In genomic region chr19:7596191-7596937, GRCh38 we compare ENCODE assay signal across 10 cellular contexts. TPM values are rescaled to one million over a fixed set of nuclear protein-coding genes. Genes with fewer than 3 reads are reported as not detected.
DNase-seq lines count a peak whose midpoint lies in the region; ATAC-seq, FAIRE-seq and TF ChIP-seq lines count a peak whose summit lies in the region.
"Had no signal": no experiment of that assay in that cellular context is flagged by ENCODE, and none has a peak within 500 bp of the region (broad histone marks: within the 10 kb centered on the region; RNA-seq: fewer than 3 reads in every experiment).

No MANE protein-coding gene starts in this region.

- POLR2A ChIA-PET in CD4-positive, alpha-beta memory T cell (lab: Charles Lee; ENCODE audit: partially characterized antibody) = no interaction called here
- POLR2A ChIA-PET in naive thymus-derived CD4-positive, alpha-beta T cell (lab: Charles Lee) = interaction anchor here (1.2 kb wide), 1 partner anchor 34 kb away, joined by 3 read pairs; the partner anchor contains the start of gene PET100

- H3K27ac ChIP-seq in CD4-positive, alpha-beta memory T cell (ENCODE audit: low read depth, low read length) = no peak overlapping the region
- no peak overlapping the region for H3K27ac ChIP-seq in naive thymus-derived CD4-positive, alpha-beta T cell (ENCODE audit: low read depth, low read length)

- peaks cover 3 to 6% (median 4%) of the 10 kb centered on the region in 4 donors for H3K4me1 Mint-ChIP-seq in CD4-positive, alpha-beta memory T cell
- H3K4me1 Mint-ChIP-seq in naive thymus-derived CD4-positive, alpha-beta T cell = peaks cover 0 to 9% (median 4%) of the 10 kb centered on the region in 7 donors

- TF ChIP-seq CTCF in bronchial epithelial cell (IDR thresholded peaks at IDR 0.05; ENCODE audit: insufficient read depth, low read length, severe bottlenecking) = no peak

- FAIRE-seq in bronchial epithelial cell (lab: Jason Lieb, UNC) = no peak

- H3K4me3 Mint-ChIP-seq in CD4-positive, alpha-beta memory T cell = peak overlapping the region in 7 of 8 donors; percentile 34 to 71 (median 58)
- H3K4me3 Mint-ChIP-seq in naive thymus-derived CD4-positive, alpha-beta T cell = peak overlapping the region in 9 of 10 donors; percentile 37 to 80 (median 54)

- H3K27ac Mint-ChIP-seq in CD4-positive, alpha-beta memory T cell = no peak overlapping the region
- H3K27ac Mint-ChIP-seq in naive thymus-derived CD4-positive, alpha-beta T cell = no peak overlapping the region

- peak; percentile 13 for ATAC-seq in HG02798 (IDR thresholded peaks at IDR 0.05; ENCODE audit: poor library complexity, unreplicated experiment)
- ATAC-seq in naive thymus-derived CD4-positive, alpha-beta T cell = no peak
- ATAC-seq in HG03135 (IDR thresholded peaks at IDR 0.05; ENCODE audit: unreplicated experiment) = no peak

- H3K9me3 Mint-ChIP-seq in CD4-positive, alpha-beta memory T cell = no peaks in the 10 kb centered on the region
- H3K9me3 Mint-ChIP-seq in naive thymus-derived CD4-positive, alpha-beta T cell = peaks cover 0 to 6% (median 0%) of the 10 kb centered on the region in 11 donors

- no peaks in the 10 kb centered on the region for H3K9me3 ChIP-seq in CD4-positive, alpha-beta memory T cell (ENCODE audit: control insufficient read depth in 1 of 2, low read length in 2 of 2)
- no peaks in the 10 kb centered on the region for H3K9me3 ChIP-seq in naive thymus-derived CD4-positive, alpha-beta T cell (ENCODE audit: control insufficient read depth in 2 of 3, low read length in 3 of 3)

- H3K4me1 ChIP-seq in CD4-positive, alpha-beta memory T cell (ENCODE audit: insufficient read depth, low read length) = peaks cover 11% of the 10 kb centered on the region
- H3K4me1 ChIP-seq in naive thymus-derived CD4-positive, alpha-beta T cell (ENCODE audit: control insufficient read depth in 2 of 2, insufficient read depth in 2 of 2, low read length in 2 of 2) = no peaks in the 10 kb centered on the region

- intact Hi-C loops in CD4-positive, alpha-beta memory T cell (cut with micrococcal nuclease) = no loop called here
- intact Hi-C loops in naive thymus-derived CD4-positive, alpha-beta T cell (cut with micrococcal nuclease) = no loop called here

- CTCF ChIA-PET in CD4-positive, alpha-beta memory T cell (lab: Charles Lee; ENCODE audit: partially characterized antibody) = no interaction called here
- CTCF ChIA-PET in naive thymus-derived CD4-positive, alpha-beta T cell (lab: Charles Lee) = interaction anchor here (1.0 kb wide), 1 partner anchor 494 kb away, joined by 6 read pairs; no protein-coding TSS in a partner anchor

- no peak for DNase-seq in CD4-positive, alpha-beta memory T cell
- DNase-seq in bronchial epithelial cell (ENCODE audit: low read depth) (no peak), EL (no peak)
- no peak for DNase-seq in naive thymus-derived CD4-positive, alpha-beta T cell
- DNase-seq in stimulated activated CD4-positive, alpha-beta T cell treated with anti-CD3 and anti-CD28 coated beads, Interleukin-15, amount 100 ng/mL, for 24 hours = no peak
- no peak for DNase-seq in stimulated activated naive CD4-positive, alpha-beta T cell treated with Interleukin-2 at 50 U/mL for 16 hours (lab: John Stamatoyannopoulos, UW)

- H3K4me3 ChIP-seq in CD4-positive, alpha-beta memory T cell (ENCODE audit: low read length in 2 of 2) = no peak overlapping the region
- peak overlapping the region; percentile 65 for H3K4me3 ChIP-seq in bronchial epithelial cell (ENCODE audit: low read depth, low read length)
- H3K4me3 ChIP-seq in naive thymus-derived CD4-positive, alpha-beta T cell (ENCODE audit: low read length) = no peak overlapping the region

- H3K27me3 ChIP-seq in CD4-positive, alpha-beta memory T cell (ENCODE audit: insufficient read depth, low read length) = peaks cover 6% of the 10 kb centered on the region
- no peaks in the 10 kb centered on the region for H3K27me3 ChIP-seq in bronchial epithelial cell (ENCODE audit: control insufficient read depth, insufficient read depth, low read length)
- peaks cover 0 to 5% of the 10 kb centered on the region in 2 donors for H3K27me3 ChIP-seq in naive thymus-derived CD4-positive, alpha-beta T cell (ENCODE audit: control insufficient read depth in 2 of 2, insufficient read depth in 2 of 2, low read length in 2 of 2)

- H3K36me3 ChIP-seq in CD4-positive, alpha-beta memory T cell (ENCODE audit: insufficient read depth, low read length) = no peaks in the 10 kb centered on the region
- H3K36me3 ChIP-seq in bronchial epithelial cell (ENCODE audit: control insufficient read depth, insufficient read depth, low read length) = no peaks in the 10 kb centered on the region
- H3K36me3 ChIP-seq in naive thymus-derived CD4-positive, alpha-beta T cell (ENCODE audit: control insufficient read depth in 2 of 3, insufficient read depth in 3 of 3, low read length in 3 of 3) = no peaks in the 10 kb centered on the region

- peaks cover 24 to 28% of the 10 kb centered on the region in 2 donors for H3K27me3 Mint-ChIP-seq in CD4-positive, alpha-beta memory T cell
- peaks cover 29 to 55% (median 41%) of the 10 kb centered on the region in 5 donors for H3K27me3 Mint-ChIP-seq in naive thymus-derived CD4-positive, alpha-beta T cell

- H3K36me3 Mint-ChIP-seq in CD4-positive, alpha-beta memory T cell = peaks cover 0 to 3% of the 10 kb centered on the region in 2 donors
- peaks cover 0 to 1% (median 0%) of the 10 kb centered on the region in 5 donors for H3K36me3 Mint-ChIP-seq in naive thymus-derived CD4-positive, alpha-beta T cell

RNA-seq across cellular contexts. Expression of gene CAMSAP3, which starts 0.7 kb away (rescaled TPM):
- under 1 TPM; 0.15 to 0.19 TPM for total RNA-seq in CD4-positive, alpha-beta memory T cell
- polyA plus RNA-seq in CD4-positive, alpha-beta memory T cell = under 1 TPM in 1 of 2 donors, not detected in 1; 0.07 TPM
- total RNA-seq in bronchial epithelial cell = 2.4 and 7.0 TPM in 2 replicates
- total RNA-seq in naive thymus-derived CD4-positive, alpha-beta T cell = under 1 TPM in 4 of 5 experiments, not detected in 1; 0.16 to 0.76 (median 0.35) TPM
- polyA plus RNA-seq in naive thymus-derived CD4-positive, alpha-beta T cell = under 1 TPM; 0.06 to 0.07 TPM
- total RNA-seq: subcutaneous adipose tissue had no signal

RNA-seq across cellular contexts. Expression of gene XAB2, which starts 33.0 kb away (rescaled TPM):
- 10 to 100 TPM; 75.6 to 77.2 TPM for total RNA-seq in CD4-positive, alpha-beta memory T cell
- 1 to 10 TPM; 5.4 to 9.6 TPM for polyA plus RNA-seq in CD4-positive, alpha-beta memory T cell
- 21.8 and 23.4 TPM in 2 replicates for total RNA-seq in bronchial epithelial cell
- total RNA-seq in naive thymus-derived CD4-positive, alpha-beta T cell = 10 to 100 TPM; 49.3 to 79.8 (median 76.4) TPM
- 10 to 100 TPM in 1 of 2 donors, 1 to 10 TPM in 1; 6.4 to 11.9 TPM for polyA plus RNA-seq in naive thymus-derived CD4-positive, alpha-beta T cell

RNA-seq across cellular contexts. Expression of gene PET100, which starts 33.2 kb away (rescaled TPM):
- total RNA-seq in CD4-positive, alpha-beta memory T cell = 100 to 1,000 TPM; 120 to 144 TPM
- 100 to 1,000 TPM; 127 to 279 TPM for polyA plus RNA-seq in CD4-positive, alpha-beta memory T cell
- 10.3 and 14.5 TPM in 2 replicates for total RNA-seq in bronchial epithelial cell
- 100 to 1,000 TPM; 112 to 134 (median 117) TPM for total RNA-seq in naive thymus-derived CD4-positive, alpha-beta T cell
- 100 to 1,000 TPM; 158 to 274 TPM for polyA plus RNA-seq in naive thymus-derived CD4-positive, alpha-beta T cell

RNA-seq across cellular contexts. Expression of gene PCP2, which starts 37.2 kb away (rescaled TPM):
- total RNA-seq in CD4-positive, alpha-beta memory T cell = 1 to 10 TPM; 5.7 to 6.4 TPM
- polyA plus RNA-seq in CD4-positive, alpha-beta memory T cell = 1 to 10 TPM in 1 of 2 donors, under 1 TPM in 1; 0.96 to 1.2 TPM
- not detected in 2 replicates for total RNA-seq in bronchial epithelial cell
- total RNA-seq in naive thymus-derived CD4-positive, alpha-beta T cell = 10 to 100 TPM in 1 of 5 experiments, 1 to 10 TPM in 4; 2.2 to 13.4 (median 5.4) TPM
- not detected for polyA plus RNA-seq in naive thymus-derived CD4-positive, alpha-beta T cell
- total RNA-seq: M059J, subcutaneous adipose tissue had no signal

RNA-seq across cellular contexts. Expression of gene STXBP2, which starts 40.5 kb away (rescaled TPM):
- 100 to 1,000 TPM; 219 to 220 TPM for total RNA-seq in CD4-positive, alpha-beta memory T cell
- polyA plus RNA-seq in CD4-positive, alpha-beta memory T cell = 10 to 100 TPM; 73.1 to 88.8 TPM
- total RNA-seq in bronchial epithelial cell = 47.9 and 89.4 TPM in 2 replicates
- 100 to 1,000 TPM; 158 to 411 (median 187) TPM for total RNA-seq in naive thymus-derived CD4-positive, alpha-beta T cell
- polyA plus RNA-seq in naive thymus-derived CD4-positive, alpha-beta T cell = 10 to 100 TPM; 52.8 to 61.1 TPM
